Comparison of ENCODE assay signal across 8 cellular contexts in genomic region chr19:9914001-9914314, GRCh38. TPM values are rescaled to one million over a fixed set of nuclear protein-coding genes. Genes with fewer than 3 reads are reported as not detected.
A peak's percentile ranks its signal among the peaks of the same experiment; 100 is the strongest.
DNase-seq lines count a peak whose midpoint lies in the region; ATAC-seq and TF ChIP-seq lines count a peak whose summit lies in the region.

No MANE protein-coding gene starts in this region.

- H3K4me1 ChIP-seq in HUES6 (ENCODE audit: control insufficient read depth, insufficient read depth, low read length) (peaks cover 22% of the 10 kb centered on the region), adipocyte (ENCODE audit: control insufficient read depth, insufficient read depth, low read length) (peaks cover 11% of the 10 kb centered on the region), iPS-20b (ENCODE audit: insufficient read depth, low read length) (0 out of 2 replicates have a peak, but pooled peaks cover 5% of the 10 kb centered on the region), stomach (peaks cover 16 to 25% (median 22%) of the 10 kb centered on the region in 4 donors)

- no peaks in the 10 kb centered on the region for H3K9me3 ChIP-seq in HUES6 (ENCODE audit: control insufficient read depth, insufficient read depth, low read depth, low read length)
- no peaks in the 10 kb centered on the region for H3K9me3 ChIP-seq in adipocyte (ENCODE audit: control insufficient read depth, low read length)
- H3K9me3 ChIP-seq in iPS-20b (ENCODE audit: insufficient read depth, low read depth, low read length): no peaks in the 10 kb centered on the region
- no peaks in the 10 kb centered on the region for H3K9me3 ChIP-seq in stomach

- H3K27me3 ChIP-seq in HUES6 (ENCODE audit: control insufficient read depth, insufficient read depth, low read length) (peaks cover 25% of the 10 kb centered on the region), adipocyte (replicated peaks; ENCODE audit: control insufficient read depth, insufficient read depth, low read length) (no peaks in the 10 kb centered on the region), iPS-20b (ENCODE audit: insufficient read depth, low read length) (peaks cover 26% of the 10 kb centered on the region), stomach (peaks cover 10 to 96% (median 31%) of the 10 kb centered on the region in 3 donors)

- peak overlapping the region; percentile 68 for H3K9ac ChIP-seq in HUES6 (ENCODE audit: low read length)
- H3K9ac ChIP-seq in adipocyte (ENCODE audit: low read length): peak overlapping the region; percentile 54
- peak overlapping the region; percentile 78; the same call in 1 of the 2 replicates for H3K9ac ChIP-seq in iPS-20b (ENCODE audit: low read depth, low read length)

- TF ChIP-seq POLR2A in stomach (IDR thresholded peaks at IDR 0.05) (no peak), GM18505 (IDR thresholded peaks at IDR 0.05; ENCODE audit: borderline replicate concordance, extremely low read depth, insufficient read depth, insufficient read length) (no peak)

- intact Hi-C loops in stomach (cut with DNase I; ENCODE audit: low total_unique reads): no loop called here

- no peak for DNase-seq in adipocyte (ENCODE audit: low read depth)
- DNase-seq in stomach: no peak
- DNase-seq in NOMO-1 treated with dmso at 0.1 percent for 144 hours (lab: John Stamatoyannopoulos, UW; ENCODE audit: unreplicated experiment): no peak
- no peak for DNase-seq in NCI-H524 (lab: John Stamatoyannopoulos, UW)

- TF ChIP-seq EP300 in stomach (IDR thresholded peaks at IDR 0.05): no peak

- ATAC-seq in HG03280 (IDR thresholded peaks at IDR 0.05; ENCODE audit: unreplicated experiment) (no peak), GM18505 (IDR thresholded peaks at IDR 0.05; ENCODE audit: unreplicated experiment) (no peak)

- peak overlapping the region; percentile 70 for H3K4me3 ChIP-seq in HUES6 (ENCODE audit: low read depth, low read length)
- H3K4me3 ChIP-seq in adipocyte (ENCODE audit: low read length): peak overlapping the region; percentile 73
- H3K4me3 ChIP-seq in iPS-20b (ENCODE audit: low read length): peak overlapping the region; percentile 79
- peak overlapping the region; percentile 46 to 64 (median 54) for H3K4me3 ChIP-seq in stomach

- H3K36me3 ChIP-seq in HUES6 (ENCODE audit: control insufficient read depth, insufficient read depth, low read length) (no peaks in the 10 kb centered on the region), adipocyte (ENCODE audit: control insufficient read depth, insufficient read depth, low read length, severe bottlenecking) (no peaks in the 10 kb centered on the region), iPS-20b (ENCODE audit: insufficient read depth, low read depth, low read length) (no peaks in the 10 kb centered on the region), stomach (no peaks in the 10 kb centered on the region)

- H3K27ac ChIP-seq in HUES6 (ENCODE audit: low read depth, low read length): no peak overlapping the region
- H3K27ac ChIP-seq in iPS-20b (ENCODE audit: low read length): no peak overlapping the region
- peak overlapping the region in 1 of 5 donors; percentile 18 for H3K27ac ChIP-seq in stomach

- WGBS in stomach, 5 donors: 0 to 2% (median 2%) methylated on average over 7 to 27 of the region's 27 CpGs; no CpG with 5 or more reads in 1 of the 5 donors

- no peak for TF ChIP-seq CTCF in stomach (IDR thresholded peaks at IDR 0.05)

RNA-seq across cellular contexts. Expression of gene OLFM2, which starts 22.4 kb away (rescaled TPM):
- total RNA-seq in stomach: 10 to 100 TPM in 2 of 5 donors, 1 to 10 TPM in 1, not detected in 2; 8.5 to 15.4 (median 11.0) TPM
- 1 to 10 TPM; 1.7 to 3.4 (median 1.7) TPM for polyA plus RNA-seq in stomach
